Comparison of ENCODE assay signal across 19 cellular contexts in genomic region chr12:49138999-49139398, GRCh38. TPM values are rescaled to one million over a fixed set of nuclear protein-coding genes. Genes with fewer than 3 reads are reported as not detected.
DNase-seq lines count a peak whose midpoint lies in the region; ATAC-seq, FAIRE-seq and TF ChIP-seq lines count a peak whose summit lies in the region.
"Had no signal": no experiment of that assay in that cellular context is flagged by ENCODE, and none has a peak within 500 bp of the region (broad histone marks: within the 10 kb centered on the region; RNA-seq: fewer than 3 reads in every experiment).

No MANE protein-coding gene starts in this region.

- peaks cover 1 to 10% of the 10 kb centered on the region in 2 donors for H3K36me3 Mint-ChIP-seq in stimulated activated naive B cell treated with anti-CD40 and anti-IgM and Interleukin-4, amounts not matched to agents 10 μg/mL and 1 μg/mL and 100 μg/mL, for 72 hours
- H3K36me3 Mint-ChIP-seq: CD8-positive, alpha-beta T cell had no signal

- H3K27ac ChIP-seq in HEK293 (ENCODE audit: extremely low read depth, low read depth, low read length) (0 out of 2 replicates have a peak overlapping the region, but pooled peaks have one; percentile 18), SK-N-MC (peak overlapping the region; percentile 65; the same call in 1 of the 2 replicates)
- H3K27ac ChIP-seq: 22Rv1; A549; BLaER1 treated with 17β-estradiol and CSF1 and Interleukin-3, amounts not matched to agents 10 nM and 100 nM; C4-2B had no signal

- H3K4me1 Mint-ChIP-seq in stimulated activated naive B cell treated with anti-CD40 and anti-IgM and Interleukin-4, amounts not matched to agents 10 μg/mL and 1 μg/mL and 100 μg/mL, for 72 hours: peaks cover 6 to 12% of the 10 kb centered on the region in 2 donors

- no peak for ATAC-seq in stimulated activated naive B cell treated with anti-CD40 and anti-IgM and Interleukin-4, amounts not matched to agents 10 μg/mL and 1 μg/mL and 100 μg/mL, for 72 hours (replicated peaks)
- no peak for ATAC-seq in HG03025 (IDR thresholded peaks at IDR 0.05; ENCODE audit: low FRiP score, unreplicated experiment)
- ATAC-seq: A549; CD8-positive, alpha-beta T cell had no signal

- TF ChIP-seq CTCF in HEK293 (tag by site-specific recombination; IDR thresholded peaks at IDR 0.05): no peak

- peaks cover 6% of the 10 kb centered on the region; the same call in 1 of the 2 replicates for H3K4me1 ChIP-seq in HEK293 (ENCODE audit: control insufficient read depth, insufficient read depth, low read length)
- H3K4me1 ChIP-seq: A549, Caco-2 had no signal

- peak overlapping the region; percentile 25 for H3K27ac Mint-ChIP-seq in stimulated activated naive B cell treated with anti-CD40 and anti-IgM and Interleukin-4, amounts not matched to agents 10 μg/mL and 1 μg/mL and 100 μg/mL, for 72 hours
- H3K27ac Mint-ChIP-seq: B cell; CD4-positive, alpha-beta T cell; CD8-positive, alpha-beta T cell had no signal

- H3K9ac ChIP-seq in SK-N-MC (ENCODE audit: insufficient read length): no peak overlapping the region
- H3K9ac ChIP-seq: BLaER1 treated with 17β-estradiol and CSF1 and Interleukin-3, amounts not matched to agents 10 nM and 100 nM had no signal

- no peaks in the 10 kb centered on the region for H3K9me3 ChIP-seq in HEK293 (ENCODE audit: control insufficient read depth, insufficient read depth, low read depth, low read length)
- H3K9me3 ChIP-seq in SK-N-MC (ENCODE audit: low read depth, low read length): no peaks in the 10 kb centered on the region
- H3K9me3 ChIP-seq: A549; BLaER1 treated with 17β-estradiol and CSF1 and Interleukin-3, amounts not matched to agents 10 nM and 100 nM; Caco-2 had no signal

- DNase-seq in SK-N-MC (ENCODE audit: low read depth, low spot score) (no peak), frontal cortex (ENCODE audit: low spot score in 2 of 2) (no peak)
- no peak for DNase-seq in stimulated activated naive B cell treated with anti-CD40 and anti-IgM and Interleukin-4, amounts not matched to agents 10 μg/mL and 1 μg/mL and 100 μg/mL, for 72 hours
- DNase-seq: AML-193; Caco-2; Calu3; CD4-positive, alpha-beta T cell; CD8-positive, alpha-beta T cell had no signal

- no peaks in the 10 kb centered on the region for H3K9me3 Mint-ChIP-seq in stimulated activated naive B cell treated with anti-CD40 and anti-IgM and Interleukin-4, amounts not matched to agents 10 μg/mL and 1 μg/mL and 100 μg/mL, for 72 hours
- H3K9me3 Mint-ChIP-seq: CD4-positive, alpha-beta T cell; CD8-positive, alpha-beta T cell had no signal

- H3K36me3 ChIP-seq in HEK293 (ENCODE audit: control insufficient read depth in 2 of 2, insufficient read depth in 1 of 2, low read length in 2 of 2): no peaks in the 10 kb centered on the region; a peak in 1 of 3 replicates
- no peaks in the 10 kb centered on the region for H3K36me3 ChIP-seq in SK-N-MC (ENCODE audit: insufficient read depth, low read length)

- H3K4me3 ChIP-seq in HEK293 (ENCODE audit: low read depth, low read length): no peak overlapping the region
- no peak overlapping the region for H3K4me3 ChIP-seq in SK-N-MC
- H3K4me3 ChIP-seq: A549; BLaER1 treated with 17β-estradiol and CSF1 and Interleukin-3, amounts not matched to agents 10 nM and 100 nM had no signal

- no peaks in the 10 kb centered on the region for H3K27me3 Mint-ChIP-seq in stimulated activated naive B cell treated with anti-CD40 and anti-IgM and Interleukin-4, amounts not matched to agents 10 μg/mL and 1 μg/mL and 100 μg/mL, for 72 hours
- H3K27me3 Mint-ChIP-seq: B cell; CD4-positive, alpha-beta T cell had no signal

- FAIRE-seq in frontal cortex (lab: Jason Lieb, UNC): no peak
- FAIRE-seq: A549, D721Med, G401.6, GM12891 had no signal

- H3K4me3 Mint-ChIP-seq in stimulated activated naive B cell treated with anti-CD40 and anti-IgM and Interleukin-4, amounts not matched to agents 10 μg/mL and 1 μg/mL and 100 μg/mL, for 72 hours: no peak overlapping the region
- H3K4me3 Mint-ChIP-seq: B cell; CD4-positive, alpha-beta T cell; CD8-positive, alpha-beta T cell had no signal

- POLR2A ChIA-PET in HEK293 (lab: Yijun Ruan, JAX): interaction anchor here (2.0 kb wide), 1 partner anchor 8 kb away, joined by 11 read pairs; the partner anchor contains the start of gene TUBA1B

- CTCF ChIA-PET in HEK293 (lab: Yijun Ruan, JAX): interaction anchor here (0.8 kb wide), 1 partner anchor 8 kb away, joined by 5 read pairs; no protein-coding TSS in a partner anchor

TF ChIP-seq in HEK293, 187 proteins besides CTCF, POLR2A, EP300 and RAD21:
- TF ChIP-seq SP2 (tag by site-specific recombination; IDR thresholded peaks at IDR 0.05) (no peak), ZNF621 (tag by site-specific recombination; IDR thresholded peaks at IDR 0.05) (no peak), YY2 (tag by site-specific recombination; IDR thresholded peaks at IDR 0.05) (no peak), ZNF146 (tag by site-specific recombination; IDR thresholded peaks at IDR 0.05) (no peak), ZNF768 (tag by site-specific recombination; IDR thresholded peaks at IDR 0.05) (no peak), PRDM10 (tag by site-specific recombination; IDR thresholded peaks at IDR 0.05) (no peak), ZNF629 (tag by site-specific recombination; IDR thresholded peaks at IDR 0.05) (no peak), ZEB2 (tag by site-specific recombination; IDR thresholded peaks at IDR 0.05) (no peak), ZNF214 (tag by site-specific recombination; IDR thresholded peaks at IDR 0.05; ENCODE audit: borderline replicate concordance) (no peak)

RNA-seq across cellular contexts. Expression of gene TUBA1B, which starts 7.8 kb away (rescaled TPM):
- 1,528 TPM for total RNA-seq in frontal cortex

RNA-seq across cellular contexts. Expression of gene LMBR1L, which starts 28.4 kb away (rescaled TPM):
- 83.6 TPM for total RNA-seq in frontal cortex

RNA-seq across cellular contexts. Expression of gene DHH, which starts 44.4 kb away (rescaled TPM):
- 0.41 TPM for total RNA-seq in frontal cortex
- total RNA-seq: A172, Calu3 had no signal

RNA-seq across cellular contexts. Expression of gene TUBA1A, which starts 49.9 kb away (rescaled TPM):
- total RNA-seq in frontal cortex: 15,800 TPM
